13 cellular contexts compared by ENCODE assay signal in genomic region chr18:12093520-12094257, GRCh38. TPM values are rescaled to one million over a fixed set of nuclear protein-coding genes. Genes with fewer than 3 reads are reported as not detected.
A peak's percentile ranks its signal among the peaks of the same experiment; 100 is the strongest.
DNase-seq lines count a peak whose midpoint lies in the region; ATAC-seq, FAIRE-seq and TF ChIP-seq lines count a peak whose summit lies in the region.
"Had no signal": no experiment of that assay in that cellular context is flagged by ENCODE, and none has a peak within 500 bp of the region (broad histone marks: within the 10 kb centered on the region; RNA-seq: fewer than 3 reads in every experiment).

Gene ANKRD62, plus strand, starts transcription at chr18:12093843. Its CDS starts 175 bp downstream, at chr18:12094018.

- no peak within 1 kb of the TSS for H3K9ac ChIP-seq in KMS-11
- no peak within 1 kb of the TSS for H3K9ac ChIP-seq in H1 (replicated peaks in 1 of 4; ENCODE audit: extremely low read depth in 1 of 4, low read depth in 3 of 4, low read length in 3 of 4)
- no peak within 1 kb of the TSS for H3K9ac ChIP-seq in mesendoderm (ENCODE audit: low read length)

- peaks cover 0 to 5% of the 10 kb centered on the region in 2 experiments; a peak in 1 of 4 replicates for H3K9me3 ChIP-seq in H1 (ENCODE audit: insufficient read depth in 2 of 2, low read depth in 1 of 2, low read length in 1 of 2)
- H3K9me3 ChIP-seq: HAP-1 had no signal

- H3K4ac ChIP-seq in H1 (replicated peaks; ENCODE audit: insufficient read length, low read depth, low read length): no peak within 1 kb of the TSS
- no peak within 1 kb of the TSS for H3K4ac ChIP-seq in mesendoderm (ENCODE audit: low read depth, low read length)

- no TSS peak for BruUV-seq in Calu3 (replicated peaks; lab: Mats Ljungman, UMichigan)

- no peak within 1 kb of the TSS for H3K14ac ChIP-seq in H1 (ENCODE audit: insufficient read length)

- H4K91ac ChIP-seq in H1 (replicated peaks; ENCODE audit: insufficient read length, low read length): no peak within 1 kb of the TSS

- H3K18ac ChIP-seq in H1 (ENCODE audit: extremely low read depth, low read length) (no peak within 1 kb of the TSS; the same call in 1 of the 2 replicates), mesendoderm (ENCODE audit: low read length) (no peak within 1 kb of the TSS)

- CTCF ChIA-PET in Calu3 (lab: Charles Lee) (interaction anchor here (0.7 kb wide), 1 partner anchor 143 kb away, joined by 4 read pairs; no protein-coding TSS in a partner anchor), H1 (lab: Charles Lee; ENCODE audit: partially characterized antibody) (interaction anchor here (1.2 to 5.3 kb wide), 5 partner anchors 8 to 159 kb away, joined by 3 to 58 read pairs (median 7); no protein-coding TSS in a partner anchor)

- no peaks in the 10 kb centered on the region for H3K79me1 ChIP-seq in H1 (ENCODE audit: low read depth, low read length)
- no peaks in the 10 kb centered on the region for H3K79me1 ChIP-seq in mesendoderm (ENCODE audit: low read length)

- H3K27ac ChIP-seq in KMS-11: no peak within 1 kb of the TSS
- no peak within 1 kb of the TSS for H3K27ac ChIP-seq in H1 (ENCODE audit: low read depth, low read length)
- H3K27ac ChIP-seq in mesendoderm (ENCODE audit: low read depth, low read length): no peak within 1 kb of the TSS

- FAIRE-seq in H1 (lab: Jason Lieb, UNC): no peak
- FAIRE-seq: GM19239 had no signal

- H3K4me1 ChIP-seq in KMS-11 (ENCODE audit: low read depth, poor library complexity, severe bottlenecking): no peaks in the 10 kb centered on the region
- H3K4me1 ChIP-seq in H1 (replicated peaks in 1 of 4; ENCODE audit: control insufficient read depth in 3 of 4, insufficient read depth in 4 of 4, low read length in 3 of 4): no peaks in the 10 kb centered on the region
- no peaks in the 10 kb centered on the region for H3K4me1 ChIP-seq in mesendoderm (ENCODE audit: control insufficient read depth, low read depth, low read length)
- H3K4me1 ChIP-seq: HAP-1 had no signal

- H4K5ac ChIP-seq in H1 (ENCODE audit: insufficient read length, low read depth, low read length) (no peak within 1 kb of the TSS), mesendoderm (ENCODE audit: low read length) (no peak within 1 kb of the TSS)

- peak within 1 kb of the TSS; percentile 15 for H3K4me3 Mint-ChIP-seq in Calu3 (ENCODE audit: low read depth, unreplicated experiment)
- H3K4me3 Mint-ChIP-seq in activated T-cell treated with anti-CD3 and anti-CD28 coated beads, Interleukin-2, amount 50 U/mL, for 4 hours: no peak within 1 kb of the TSS
- no peak within 1 kb of the TSS for H3K4me3 Mint-ChIP-seq in activated T-helper 2 cell treated with anti-CD3 and anti-CD28 coated beads, Interferon-gamma antibody, Interleukin-2, Interleukin-4, amounts not matched to agents 10 μg/mL and 5 μg/mL and 100 μg/mL, durations not matched to agents 14 hours and 24 hours and 36 hours (ENCODE audit: low read depth)
- H3K4me3 Mint-ChIP-seq: CD14-positive monocyte had no signal

- TF ChIP-seq CTCF in Calu3 (IDR thresholded peaks at IDR 0.05; ENCODE audit: unreplicated experiment) (no peak), KMS-11 (conservative IDR thresholded peaks at IDR 0.05; ENCODE audit: low read depth, low read length) (no peak), H1 (IDR thresholded peaks at IDR 0.05; ENCODE audit: control extremely low read depth in 1 of 3, insufficient read depth in 1 of 3, low read depth in 1 of 3, low read length in 3 of 3) (peak in 2 of 3 experiments; percentile 35 to 51; a peak in 3 of 4 replicates)

- no peak for TF ChIP-seq EP300 in H1 (IDR thresholded peaks at IDR 0.05; ENCODE audit: borderline replicate concordance in 1 of 2, low read depth in 2 of 2, low read length in 2 of 2)

- H3K36me3 ChIP-seq in KMS-11 (ENCODE audit: insufficient read depth) (no peaks in the 10 kb centered on the region), H1 (ENCODE audit: control insufficient read depth in 2 of 4, insufficient read depth in 4 of 4, low read length in 3 of 4) (no peaks in the 10 kb centered on the region), mesendoderm (ENCODE audit: control insufficient read depth, insufficient read depth, low read length) (no peaks in the 10 kb centered on the region)
- H3K36me3 ChIP-seq: HAP-1 had no signal

- H3K4me3 ChIP-seq in KMS-11 (IDR thresholded peaks at IDR 0.05; ENCODE audit: insufficient read depth, low read depth, low read length): no peak within 1 kb of the TSS
- H3K4me3 ChIP-seq in H1 (ENCODE audit: extremely low read depth in 1 of 4, insufficient read depth in 2 of 4, low read depth in 3 of 4, low read length in 4 of 4): no peak within 1 kb of the TSS
- H3K4me3 ChIP-seq in mesendoderm (ENCODE audit: low read length): no peak within 1 kb of the TSS
- H3K4me3 ChIP-seq: HAP-1 had no signal

- DNase-seq in Calu3: no peak
- peak in 1 of 2 experiments; percentile 72 for DNase-seq in H1 (ENCODE audit: low read depth in 1 of 2, low spot score in 2 of 2)
- DNase-seq in mesendoderm: peak; percentile 21
- no peak for DNase-seq in NCI-H1105 (lab: John Stamatoyannopoulos, UW)
- DNase-seq in activated T-cell treated with anti-CD3 and anti-CD28 coated beads, Interleukin-2, amount 50 U/mL, for 4 hours: no peak
- DNase-seq in activated T-helper 2 cell treated with anti-CD3 and anti-CD28 coated beads, Interferon-gamma antibody, Interleukin-2, Interleukin-4, amounts not matched to agents 10 μg/mL and 5 μg/mL and 100 μg/mL, durations not matched to agents 14 hours and 24 hours and 36 hours (ENCODE audit: low spot score): no peak
- no peak for DNase-seq in dedifferentiated amniotic fluid mesenchymal stem cell (ENCODE audit: extremely low spot score)

- 92% methylated on average over 32 of the region's 50 CpGs; no CpG with 5 or more reads in 1 of the 2 experiments for WGBS in H1 (ENCODE audit: extremely low coverage in 1 of 2, insufficient coverage in 1 of 2, insufficient read length in 1 of 2, insufficient replicate concordance in 2 of 2, low coverage in 1 of 2, low lambda C conversion rate in 2 of 2, missing lambda C conversion rate in 1 of 2), 2 experiments
- no CpG with 5 or more reads among the region's 50 CpGs for WGBS in mesendoderm (ENCODE audit: extremely low coverage, insufficient coverage, low lambda C conversion rate)

- no peaks in the 10 kb centered on the region for H3K9me3 Mint-ChIP-seq in Calu3 (ENCODE audit: low read depth, unreplicated experiment)
- H3K9me3 Mint-ChIP-seq in activated T-cell treated with anti-CD3 and anti-CD28 coated beads, Interleukin-2, amount 50 U/mL, for 4 hours: no peaks in the 10 kb centered on the region
- H3K9me3 Mint-ChIP-seq in activated T-helper 2 cell treated with anti-CD3 and anti-CD28 coated beads, Interferon-gamma antibody, Interleukin-2, Interleukin-4, amounts not matched to agents 10 μg/mL and 5 μg/mL and 100 μg/mL, durations not matched to agents 14 hours and 24 hours and 36 hours: no peaks in the 10 kb centered on the region

- no peak within 1 kb of the TSS for H3K23ac ChIP-seq in H1 (ENCODE audit: insufficient read length)
- no peak within 1 kb of the TSS for H3K23ac ChIP-seq in mesendoderm (ENCODE audit: low read length)

- no peak within 1 kb of the TSS for H2AK5ac ChIP-seq in H1 (ENCODE audit: low read depth, low read length)
- no peak within 1 kb of the TSS for H2AK5ac ChIP-seq in mesendoderm (ENCODE audit: low read length)

- ATAC-seq in activated T-cell treated with anti-CD3 and anti-CD28 coated beads, Interleukin-2, amount 50 U/mL, for 4 hours: no peak

- no peak within 1 kb of the TSS for H2BK12ac ChIP-seq in H1 (ENCODE audit: low read depth, low read length)

- no peaks in the 10 kb centered on the region for H3K79me2 ChIP-seq in KMS-11 (ENCODE audit: insufficient read depth, low read depth)
- H3K79me2 ChIP-seq in H1 (ENCODE audit: control insufficient read depth in 1 of 2, insufficient read depth in 2 of 2, low read length in 2 of 2): no peaks in the 10 kb centered on the region
- H3K79me2 ChIP-seq in mesendoderm (ENCODE audit: control insufficient read depth, insufficient read depth, low read length): no peaks in the 10 kb centered on the region

- H2BK5ac ChIP-seq in H1 (ENCODE audit: low read depth, low read length) (no peak within 1 kb of the TSS), mesendoderm (ENCODE audit: low read length) (no peak within 1 kb of the TSS)

- H2BK20ac ChIP-seq in H1 (ENCODE audit: low read length): no peak within 1 kb of the TSS

- POLR2A ChIA-PET in H1 (lab: Charles Lee; ENCODE audit: partially characterized antibody): no interaction called here

- H3K4me1 Mint-ChIP-seq in Calu3 (ENCODE audit: low read depth, unreplicated experiment): no peaks in the 10 kb centered on the region
- H3K4me1 Mint-ChIP-seq in activated T-cell treated with anti-CD3 and anti-CD28 coated beads, Interleukin-2, amount 50 U/mL, for 4 hours (ENCODE audit: low read depth): no peaks in the 10 kb centered on the region
- peaks cover 10% of the 10 kb centered on the region for H3K4me1 Mint-ChIP-seq in activated T-helper 2 cell treated with anti-CD3 and anti-CD28 coated beads, Interferon-gamma antibody, Interleukin-2, Interleukin-4, amounts not matched to agents 10 μg/mL and 5 μg/mL and 100 μg/mL, durations not matched to agents 14 hours and 24 hours and 36 hours (ENCODE audit: low read depth)
- H3K4me1 Mint-ChIP-seq: CD14-positive monocyte had no signal

- peak within 1 kb of the TSS; percentile 23 for H3K27ac Mint-ChIP-seq in Calu3 (ENCODE audit: unreplicated experiment)
- no peak within 1 kb of the TSS for H3K27ac Mint-ChIP-seq in activated T-helper 2 cell treated with anti-CD3 and anti-CD28 coated beads, Interferon-gamma antibody, Interleukin-2, Interleukin-4, amounts not matched to agents 10 μg/mL and 5 μg/mL and 100 μg/mL, durations not matched to agents 14 hours and 24 hours and 36 hours
- H3K27ac Mint-ChIP-seq: CD14-positive monocyte had no signal

- peak; percentile 30 to 38; a peak in 3 of 4 replicates for TF ChIP-seq RAD21 in H1 (IDR thresholded peaks at IDR 0.05 in 1 of 2, conservative IDR thresholded peaks at IDR 0.05 in 1 of 2; ENCODE audit: low read depth in 2 of 2, low read length in 2 of 2)

- no peaks in the 10 kb centered on the region for H3K36me3 Mint-ChIP-seq in Calu3 (ENCODE audit: insufficient read depth, unreplicated experiment)
- no peaks in the 10 kb centered on the region for H3K36me3 Mint-ChIP-seq in activated T-cell treated with anti-CD3 and anti-CD28 coated beads, Interleukin-2, amount 50 U/mL, for 4 hours (ENCODE audit: insufficient read depth)
- H3K36me3 Mint-ChIP-seq in activated T-helper 2 cell treated with anti-CD3 and anti-CD28 coated beads, Interferon-gamma antibody, Interleukin-2, Interleukin-4, amounts not matched to agents 10 μg/mL and 5 μg/mL and 100 μg/mL, durations not matched to agents 14 hours and 24 hours and 36 hours (ENCODE audit: low read depth): no peaks in the 10 kb centered on the region
- H3K36me3 Mint-ChIP-seq: CD14-positive monocyte had no signal

- H2BK15ac ChIP-seq in H1 (ENCODE audit: low read length) (no peak within 1 kb of the TSS), mesendoderm (replicated peaks; ENCODE audit: low read depth) (no peak within 1 kb of the TSS)

- H4K8ac ChIP-seq in H1 (ENCODE audit: extremely low read depth, insufficient read depth, low read length): no peak within 1 kb of the TSS
- H4K8ac ChIP-seq in mesendoderm (ENCODE audit: low read depth, low read length): no peak within 1 kb of the TSS

- TF ChIP-seq POLR2A in H1 (IDR thresholded peaks at IDR 0.05; ENCODE audit: control extremely low read depth in 1 of 2, low read depth in 2 of 2, low read length in 2 of 2): no peak

- H2BK120ac ChIP-seq in H1 (replicated peaks; ENCODE audit: low read depth, low read length) (no peak within 1 kb of the TSS), mesendoderm (ENCODE audit: low read depth, low read length) (no peak within 1 kb of the TSS)

- H3K27me3 Mint-ChIP-seq in Calu3 (ENCODE audit: unreplicated experiment): peaks cover 38% of the 10 kb centered on the region
- H3K27me3 Mint-ChIP-seq in activated T-cell treated with anti-CD3 and anti-CD28 coated beads, Interleukin-2, amount 50 U/mL, for 4 hours (ENCODE audit: low read depth): peaks cover 3% of the 10 kb centered on the region
- H3K27me3 Mint-ChIP-seq in activated T-helper 2 cell treated with anti-CD3 and anti-CD28 coated beads, Interferon-gamma antibody, Interleukin-2, Interleukin-4, amounts not matched to agents 10 μg/mL and 5 μg/mL and 100 μg/mL, durations not matched to agents 14 hours and 24 hours and 36 hours (ENCODE audit: low read depth): peaks cover 5% of the 10 kb centered on the region

- H3K27me3 ChIP-seq in KMS-11 (ENCODE audit: insufficient read depth, low read depth) (no peaks in the 10 kb centered on the region), H1 (replicated peaks in 1 of 4; ENCODE audit: control insufficient read depth in 3 of 4, extremely low read depth in 1 of 4, insufficient read depth in 3 of 4, low read length in 3 of 4) (no peaks in the 10 kb centered on the region; a peak in 1 of 7 replicates), mesendoderm (ENCODE audit: insufficient read depth, low read length, poor library complexity) (no peaks in the 10 kb centered on the region)

- H4K20me1 ChIP-seq in KMS-11 (ENCODE audit: insufficient read depth) (no peaks in the 10 kb centered on the region), H1 (replicated peaks in 1 of 2; ENCODE audit: control insufficient read depth in 1 of 2, insufficient read depth in 2 of 2, low read length in 2 of 2) (peaks cover 1% of the 10 kb centered on the region in 2 experiments)

- H3K4me2 ChIP-seq in KMS-11 (peak within 1 kb of the TSS; percentile 18; the same call in 1 of the 2 replicates), H1 (ENCODE audit: insufficient read depth in 1 of 2, low read depth in 2 of 2, low read length in 2 of 2) (no peak within 1 kb of the TSS), mesendoderm (ENCODE audit: low read length) (no peak within 1 kb of the TSS)

- no peak within 1 kb of the TSS for H3K56ac ChIP-seq in H1 (replicated peaks; ENCODE audit: insufficient read length, low read depth, low read length)
- H3K56ac ChIP-seq in mesendoderm (ENCODE audit: low read length): no peak within 1 kb of the TSS

- intact Hi-C loops in Calu3 (cut with micrococcal nuclease; ENCODE audit: unreplicated experiment): loop anchor here (2.0 to 5.0 kb wide), 2 partner anchors 143 to 194 kb away; no protein-coding TSS in a partner anchor
- intact Hi-C loops in activated T-helper 2 cell treated with anti-CD3 and anti-CD28 coated beads, Interferon-gamma antibody, Interleukin-2, Interleukin-4, amounts not matched to agents 10 μg/mL and 5 μg/mL and 100 μg/mL, durations not matched to agents 14 hours and 24 hours and 36 hours (cut with micrococcal nuclease): no loop called here

- H2AFZ ChIP-seq in KMS-11 (ENCODE audit: low read depth) (peak within 1 kb of the TSS; percentile 63; the same call in 1 of the 2 replicates), H1 (ENCODE audit: low read length) (no peak within 1 kb of the TSS)

- H3K23me2 ChIP-seq in H1 (ENCODE audit: low read depth, low read length): no peaks in the 10 kb centered on the region; the same call in 1 of the 2 replicates

RNA-seq across cellular contexts. Expression of gene ANKRD62, which starts in this region (rescaled TPM):
- not detected in 2 replicates for total RNA-seq in Calu3 (2022)
- total RNA-seq in H1 (2021; fragmentation: NEBNext Ultra II Directional; extraction: Animal tissue kit (Norgen Biotek cat#: 25700)): not detected in 2 replicates
- not detected in 2 replicates for polyA plus RNA-seq in H1 (2011; rRNA removed)
- not detected for polyA plus RNA-seq in H1 (2011; cell fraction: cytosol; rRNA removed)
- not detected for polyA plus RNA-seq in H1 (2011; cell fraction: nucleus; rRNA removed)
- polyA plus RNA-seq in H1 (2012, experiment 1 of 2): not detected in 4 replicates
- not detected for polyA plus RNA-seq in H1 (2012, experiment 2 of 2)
- polyA plus RNA-seq in H1 (2013, experiment 1 of 2): not detected
- polyA plus RNA-seq in H1 (2013, experiment 2 of 2): 0.04 TPM
- not detected in 2 replicates for polyA minus RNA-seq in H1 (2011; rRNA and poly(A)+ RNA removed)
- not detected for polyA minus RNA-seq in H1 (2011; cell fraction: cytosol; rRNA and poly(A)+ RNA removed)
- polyA minus RNA-seq in H1 (2011; cell fraction: nucleus; rRNA and poly(A)+ RNA removed): not detected
- polyA plus RNA-seq in mesendoderm (2013, experiment 1 of 2): 0.04 TPM
- polyA plus RNA-seq in mesendoderm (2013, experiment 2 of 2): 0.03 TPM
- total RNA-seq in activated T-cell treated with anti-CD3 and anti-CD28 coated beads, Interleukin-2, amount 50 U/mL, for 4 hours: not detected
- total RNA-seq in activated T-helper 2 cell treated with anti-CD3 and anti-CD28 coated beads, Interferon-gamma antibody, Interleukin-2, Interleukin-4, amounts not matched to agents 10 μg/mL and 5 μg/mL and 100 μg/mL, durations not matched to agents 14 hours and 24 hours and 36 hours: not detected in 2 replicates
- total RNA-seq: M059J, RPMI7951 had no signal
- polyA plus RNA-seq: CD14-positive monocyte had no signal

Comparison
In these comparisons a context has a peak if more than half of its experiments do, and no peak if none do; other contexts are left out.
1. CTCF ChIP-seq: peak in H1 (2 of 3); none in Calu3 (single experiment) and KMS-11 (single experiment).